Comparison of ENCODE assay signal across 1 cellular context in genomic region chr5:110104728-110105127, GRCh38.
TF ChIP-seq lines count a peak whose summit lies in the region.

No MANE protein-coding gene starts in this region.

TF ChIP-seq in GM23338, 12 proteins besides CTCF, POLR2A, EP300 and RAD21 (continued from another document):
- TF ChIP-seq ZNF462 (CRISPR knock-in tag; IDR thresholded peaks at IDR 0.05) (no peak), ZNF114 (CRISPR knock-in tag; IDR thresholded peaks at IDR 0.05) (no peak), REST (IDR thresholded peaks at IDR 0.05; ENCODE audit: unreplicated experiment) (no peak), NANOG (IDR thresholded peaks at IDR 0.05; ENCODE audit: borderline replicate concordance) (no peak), STAT1 (IDR thresholded peaks at IDR 0.05; ENCODE audit: unreplicated experiment) (no peak), ETS1 (IDR thresholded peaks at IDR 0.05) (no peak), ZNF331 (CRISPR knock-in tag; IDR thresholded peaks at IDR 0.05; ENCODE audit: low read depth) (no peak), CREB1 (CRISPR knock-in tag; IDR thresholded peaks at IDR 0.05; ENCODE audit: low read depth) (no peak), JUNB (IDR thresholded peaks at IDR 0.05; ENCODE audit: unreplicated experiment) (no peak), EZH2phosphoT487 (IDR thresholded peaks at IDR 0.05; ENCODE audit: unreplicated experiment) (no peak)
